29 cellular contexts compared by ENCODE assay signal in the genomic region with DNA sequence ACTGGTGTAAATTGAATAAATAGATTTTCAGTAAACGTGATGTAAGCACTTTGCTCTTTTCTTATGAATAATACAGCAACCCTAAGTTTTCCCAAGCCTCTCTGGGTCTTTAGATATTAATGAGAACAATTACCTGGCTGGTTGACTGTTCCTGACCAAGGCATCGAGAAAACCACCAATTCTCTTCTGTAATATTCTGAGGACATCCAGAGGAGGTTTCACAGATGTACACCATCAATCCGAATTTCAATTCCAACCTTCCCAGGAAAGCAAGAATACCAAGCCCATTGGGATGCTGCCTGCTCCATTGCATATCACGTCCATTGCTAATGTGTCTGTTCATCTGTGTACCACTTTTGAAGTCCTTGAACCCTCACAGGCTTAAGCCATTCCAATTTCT.
"Had no signal": no experiment of that assay in that cellular context is flagged by ENCODE, and none has a peak within 500 bp of the region (broad histone marks: within the 10 kb centered on the region; RNA-seq: fewer than 3 reads in every experiment).

No MANE protein-coding gene starts in this region.

- DNase-seq: activated B cell treated with CpG ODN at 0.5 μM for 24 hours; activated CD4-positive, alpha-beta memory T cell treated with anti-CD3 and anti-CD28 coated beads for 36 hours; activated CD4-positive, alpha-beta T cell treated with anti-CD3 and anti-CD28 coated beads for 4 hours; activated CD4-positive, alpha-beta T cell treated with anti-CD3 and anti-CD28 coated beads, Interleukin-2, amount 10 ng/mL, durations not matched to agents 24 days and 14 days; activated CD4-positive, alpha-beta T cell treated with anti-CD3 and anti-CD28 coated beads, Interleukin-2, amount 50 U/mL, for 1 hour; activated CD4-positive, alpha-beta T cell treated with anti-CD3 and anti-CD28 coated beads, Interleukin-2, amount 50 U/mL, for 4 hours; activated CD4-positive, CD25-positive, alpha-beta regulatory T cell treated with anti-CD3 and anti-CD28 coated beads, Interleukin-2, amount 50 U/mL, for 72 hours; activated CD8-positive, alpha-beta memory T cell treated with anti-CD3 and anti-CD28 coated beads, Interleukin-2, amount 50 U/mL, for 4 hours; activated CD8-positive, alpha-beta T cell treated with anti-CD3 and anti-CD28 coated beads for 36 hours; activated effector memory CD4-positive, alpha-beta T cell treated with anti-CD3 and anti-CD28 coated beads, Interleukin-2, amount 50 U/mL, for 16 hours; activated gamma-delta T cell treated with Interleukin-2 at 50 U/mL for 16 hours; activated naive CD4-positive, alpha-beta T cell; activated naive CD4-positive, alpha-beta T cell treated with anti-CD3 and anti-CD28 coated beads for 36 hours; activated naive CD4-positive, alpha-beta T cell treated with anti-CD3 and anti-CD28 coated beads, Interleukin-2, amount 50 U/mL, for 16 hours; activated naive CD8-positive, alpha-beta T cell treated with anti-CD3 and anti-CD28 coated beads for 36 hours; activated T-cell treated with anti-CD3 and anti-CD28 coated beads for 4 hours; activated T-cell treated with anti-CD3 and anti-CD28 coated beads, Interleukin-2, amount 50 U/mL, for 1 hour; activated T-cell treated with anti-CD3 and anti-CD28 coated beads, Interleukin-2, amount 50 U/mL, for 4 hours; activated T-cell treated with anti-CD3 and anti-CD28 coated beads, Interleukin-2, amount 50 U/mL, for 72 hours; adrenal gland; amniotic stem cell; aorta; body of pancreas; brain microvascular endothelial cell; central memory CD4-positive, alpha-beta T cell; T-helper 2 cell; T-helper 9 cell had no signal

- ATAC-seq: activated CD8-positive, alpha-beta T cell treated with anti-CD3 and anti-CD28 coated beads for 36 hours; activated naive CD4-positive, alpha-beta T cell treated with anti-CD3 and anti-CD28 coated beads, Interleukin-2, amount 50 U/mL, for 72 hours; activated T-cell treated with anti-CD3 and anti-CD28 coated beads, Interleukin-2, amount 50 U/mL, for 4 hours; activated T-cell treated with anti-CD3 and anti-CD28 coated beads, Interleukin-2, amount 50 U/mL, for 72 hours; activated T-helper 17 cell treated with anti-CD3 and anti-CD28 coated beads, Interleukin-2, amount 50 U/mL, for 72 hours; body of pancreas had no signal
